ENCODE assay signal across 1 cellular context in the genomic region with DNA sequence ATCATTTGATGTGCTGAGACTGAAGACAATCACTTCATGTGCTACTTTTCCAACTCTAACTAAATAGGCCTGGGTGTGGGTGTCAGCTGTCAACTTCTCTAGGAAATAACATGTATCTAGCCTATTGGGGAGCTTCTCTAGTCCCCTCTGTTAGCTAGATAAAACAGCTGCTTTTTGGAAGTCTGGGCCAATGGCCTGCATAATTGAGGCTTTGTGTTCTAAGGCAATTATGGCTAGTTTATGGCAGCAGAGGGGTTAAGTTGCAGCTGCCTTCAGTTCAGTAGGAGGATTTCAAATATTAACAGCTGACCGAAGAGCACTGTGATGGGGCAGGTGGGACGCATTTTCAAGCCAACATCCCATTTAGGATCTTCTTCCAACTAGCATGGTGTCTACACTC.
TF ChIP-seq lines count a peak whose summit lies in the region.

No MANE protein-coding gene starts in this region.

TF ChIP-seq in IMR-90, 13 proteins besides CTCF, POLR2A, EP300 and RAD21:
- TF ChIP-seq BHLHE40 (IDR thresholded peaks at IDR 0.05; ENCODE audit: low read depth, low read length), result no peak
- no peak for TF ChIP-seq FOS (IDR thresholded peaks at IDR 0.05; ENCODE audit: low read depth, low read length)
- TF ChIP-seq CEBPB (IDR thresholded peaks at IDR 0.05; ENCODE audit: low read depth, low read length), result no peak
- TF ChIP-seq, protein P1, sequence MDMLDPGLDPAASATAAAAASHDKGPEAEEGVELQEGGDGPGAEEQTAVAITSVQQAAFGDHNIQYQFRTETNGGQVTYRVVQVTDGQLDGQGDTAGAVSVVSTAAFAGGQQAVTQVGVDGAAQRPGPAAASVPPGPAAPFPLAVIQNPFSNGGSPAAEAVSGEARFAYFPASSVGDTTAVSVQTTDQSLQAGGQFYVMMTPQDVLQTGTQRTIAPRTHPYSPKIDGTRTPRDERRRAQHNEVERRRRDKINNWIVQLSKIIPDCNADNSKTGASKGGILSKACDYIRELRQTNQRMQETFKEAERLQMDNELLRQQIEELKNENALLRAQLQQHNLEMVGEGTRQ (IDR thresholded peaks at IDR 0.05; ENCODE audit: low read depth, low read length), result no peak
- TF ChIP-seq, protein P2, sequence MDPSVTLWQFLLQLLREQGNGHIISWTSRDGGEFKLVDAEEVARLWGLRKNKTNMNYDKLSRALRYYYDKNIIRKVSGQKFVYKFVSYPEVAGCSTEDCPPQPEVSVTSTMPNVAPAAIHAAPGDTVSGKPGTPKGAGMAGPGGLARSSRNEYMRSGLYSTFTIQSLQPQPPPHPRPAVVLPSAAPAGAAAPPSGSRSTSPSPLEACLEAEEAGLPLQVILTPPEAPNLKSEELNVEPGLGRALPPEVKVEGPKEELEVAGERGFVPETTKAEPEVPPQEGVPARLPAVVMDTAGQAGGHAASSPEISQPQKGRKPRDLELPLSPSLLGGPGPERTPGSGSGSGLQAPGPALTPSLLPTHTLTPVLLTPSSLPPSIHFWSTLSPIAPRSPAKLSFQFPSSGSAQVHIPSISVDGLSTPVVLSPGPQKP (IDR thresholded peaks at IDR 0.05; ENCODE audit: borderline replicate concordance, low read depth, low read length), result no peak
- TF ChIP-seq SMC3 (IDR thresholded peaks at IDR 0.05; ENCODE audit: low read depth, low read length), result no peak
- TF ChIP-seq MXI1 (IDR thresholded peaks at IDR 0.05; ENCODE audit: borderline replicate concordance, low read depth, low read length), result no peak
- TF ChIP-seq NFE2L2 (IDR thresholded peaks at IDR 0.05; ENCODE audit: low read depth, low read length), result no peak
- no peak for TF ChIP-seq MAFK (IDR thresholded peaks at IDR 0.05; ENCODE audit: low read depth, low read length)
- no peak for TF ChIP-seq RFX5 (IDR thresholded peaks at IDR 0.05; ENCODE audit: low read depth, low read length)
